In genomic region chr12:24719293-24719721, GRCh38 we compare ENCODE assay signal across 9 cellular contexts.
DNase-seq lines count a peak whose midpoint lies in the region; ATAC-seq and TF ChIP-seq lines count a peak whose summit lies in the region.
"Had no signal": no experiment of that assay in that cellular context is flagged by ENCODE, and none has a peak within 500 bp of the region (broad histone marks: within the 10 kb centered on the region; RNA-seq: fewer than 3 reads in every experiment).

No MANE protein-coding gene starts in this region.

- CTCF ChIA-PET in activated CD8-positive, alpha-beta T cell treated with anti-CD3 and anti-CD28 coated beads for 36 hours (lab: Charles Lee), result no interaction called here

- no peaks in the 10 kb centered on the region for H3K27me3 Mint-ChIP-seq in activated CD8-positive, alpha-beta T cell treated with anti-CD3 and anti-CD28 coated beads for 36 hours

- no peak for TF ChIP-seq CTCF in activated CD8-positive, alpha-beta T cell treated with anti-CD3 and anti-CD28 coated beads for 36 hours (IDR thresholded peaks at IDR 0.05)

- POLR2A ChIA-PET in activated CD8-positive, alpha-beta T cell treated with anti-CD3 and anti-CD28 coated beads for 36 hours (lab: Charles Lee), result interaction anchor here (1.1 kb wide), 1 partner anchor 10 kb away, joined by 3 read pairs; no protein-coding TSS in a partner anchor

- H3K9me3 Mint-ChIP-seq in activated CD8-positive, alpha-beta T cell treated with anti-CD3 and anti-CD28 coated beads for 36 hours, result peaks cover 4% of the 10 kb centered on the region

- ATAC-seq in GM18907 (IDR thresholded peaks at IDR 0.05; ENCODE audit: unreplicated experiment) (peak; percentile 98), HG02938 (IDR thresholded peaks at IDR 0.05; ENCODE audit: unreplicated experiment) (peak; percentile 94)
- peak; percentile 99 for ATAC-seq in activated CD8-positive, alpha-beta T cell treated with anti-CD3 and anti-CD28 coated beads for 36 hours

- intact Hi-C loops in activated CD8-positive, alpha-beta T cell treated with anti-CD3 and anti-CD28 coated beads for 36 hours (cut with micrococcal nuclease), result no loop called here

- H3K36me3 Mint-ChIP-seq in activated CD8-positive, alpha-beta T cell treated with anti-CD3 and anti-CD28 coated beads for 36 hours (ENCODE audit: low read depth), result peaks cover 1% of the 10 kb centered on the region

- H3K4me3 Mint-ChIP-seq in activated CD8-positive, alpha-beta T cell treated with anti-CD3 and anti-CD28 coated beads for 36 hours, result no peak overlapping the region
- H3K4me3 Mint-ChIP-seq: nephron had no signal

- peaks cover 31% of the 10 kb centered on the region for H3K4me1 Mint-ChIP-seq in activated CD8-positive, alpha-beta T cell treated with anti-CD3 and anti-CD28 coated beads for 36 hours (ENCODE audit: low read depth)
- H3K4me1 Mint-ChIP-seq: nephron had no signal

- H3K27ac Mint-ChIP-seq in activated CD8-positive, alpha-beta T cell treated with anti-CD3 and anti-CD28 coated beads for 36 hours, result peak overlapping the region; percentile 75
- H3K27ac Mint-ChIP-seq: nephron had no signal

- DNase-seq in activated CD8-positive, alpha-beta T cell treated with anti-CD3 and anti-CD28 coated beads for 36 hours, result peak; percentile 83
- peak; percentile 81 for DNase-seq in renal cortical epithelial cell (ENCODE audit: low read depth)
- no peak for DNase-seq in NCI-H146 (lab: John Stamatoyannopoulos, UW)
- no peak for DNase-seq in GM19240 (ENCODE audit: insufficient read length, low spot score)
- no peak for DNase-seq in DMS79 treated with DMSO at 0.1 percent for 48 hours (lab: John Stamatoyannopoulos, UW)
- DNase-seq in NCI-H1436 treated with DMSO at 0.1 percent for 48 hours (lab: John Stamatoyannopoulos, UW), result no peak

Comparison
In these comparisons a context has a peak if more than half of its experiments do, and no peak if none do; other contexts are left out.
1. DNase-seq: peak in activated CD8-positive, alpha-beta T cell treated with anti-CD3 and anti-CD28 coated beads for 36 hours (single experiment) and renal cortical epithelial cell (single experiment); none in NCI-H146 (single experiment), GM19240 (single experiment), DMS79 treated with DMSO at 0.1 percent for 48 hours (single experiment) and NCI-H1436 treated with DMSO at 0.1 percent for 48 hours (single experiment).
2. Peak in every context shown above with its lines, with median percentiles within 50 percentile points of each other: ATAC-seq.